Comparison of ENCODE assay signal across 1 cellular context in genomic region chr21:43654806-43655489, GRCh38.
TF ChIP-seq lines count a peak whose summit lies in the region.

No MANE protein-coding gene starts in this region.

TF ChIP-seq in WTC11, 78 proteins besides CTCF, POLR2A, EP300 and RAD21 (continued from another document):
- TF ChIP-seq ZSCAN18 (CRISPR knock-in tag; IDR thresholded peaks at IDR 0.05) (no peak), OVOL2 (CRISPR knock-in tag; IDR thresholded peaks at IDR 0.05; ENCODE audit: borderline replicate concordance) (no peak), GRHL2 (CRISPR knock-in tag; IDR thresholded peaks at IDR 0.05; ENCODE audit: insufficient replicate concordance, severe bottlenecking) (no peak), MXD4 (CRISPR knock-in tag; IDR thresholded peaks at IDR 0.05; ENCODE audit: borderline replicate concordance) (no peak), SOX15 (CRISPR knock-in tag; IDR thresholded peaks at IDR 0.05) (no peak), NR1H2 (CRISPR knock-in tag; IDR thresholded peaks at IDR 0.05) (no peak)
- TF ChIP-seq, protein P1, sequence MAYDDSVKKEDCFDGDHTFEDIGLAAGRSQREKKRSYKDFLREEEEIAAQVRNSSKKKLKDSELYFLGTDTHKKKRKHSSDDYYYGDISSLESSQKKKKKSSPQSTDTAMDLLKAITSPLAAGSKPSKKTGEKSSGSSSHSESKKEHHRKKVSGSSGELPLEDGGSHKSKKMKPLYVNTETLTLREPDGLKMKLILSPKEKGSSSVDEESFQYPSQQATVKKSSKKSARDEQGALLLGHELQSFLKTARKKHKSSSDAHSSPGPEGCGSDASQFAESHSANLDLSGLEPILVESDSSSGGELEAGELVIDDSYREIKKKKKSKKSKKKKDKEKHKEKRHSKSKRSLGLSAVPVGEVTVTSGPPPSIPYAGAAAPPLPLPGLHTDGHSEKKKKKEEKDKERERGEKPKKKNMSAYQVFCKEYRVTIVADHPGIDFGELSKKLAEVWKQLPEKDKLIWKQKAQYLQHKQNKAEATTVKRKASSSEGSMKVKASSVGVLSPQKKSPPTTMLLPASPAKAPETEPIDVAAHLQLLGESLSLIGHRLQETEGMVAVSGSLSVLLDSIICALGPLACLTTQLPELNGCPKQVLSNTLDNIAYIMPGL (CRISPR knock-in tag; IDR thresholded peaks at IDR 0.05) = no peak
- TF ChIP-seq, protein P2, sequence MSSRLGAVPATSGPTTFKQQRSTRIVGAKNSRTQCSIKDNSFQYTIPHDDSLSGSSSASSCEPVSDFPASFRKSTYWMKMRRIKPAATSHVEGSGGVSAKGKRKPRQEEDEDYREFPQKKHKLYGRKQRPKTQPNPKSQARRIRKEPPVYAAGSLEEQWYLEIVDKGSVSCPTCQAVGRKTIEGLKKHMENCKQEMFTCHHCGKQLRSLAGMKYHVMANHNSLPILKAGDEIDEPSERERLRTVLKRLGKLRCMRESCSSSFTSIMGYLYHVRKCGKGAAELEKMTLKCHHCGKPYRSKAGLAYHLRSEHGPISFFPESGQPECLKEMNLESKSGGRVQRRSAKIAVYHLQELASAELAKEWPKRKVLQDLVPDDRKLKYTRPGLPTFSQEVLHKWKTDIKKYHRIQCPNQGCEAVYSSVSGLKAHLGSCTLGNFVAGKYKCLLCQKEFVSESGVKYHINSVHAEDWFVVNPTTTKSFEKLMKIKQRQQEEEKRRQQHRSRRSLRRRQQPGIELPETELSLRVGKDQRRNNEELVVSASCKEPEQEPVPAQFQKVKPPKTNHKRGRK (CRISPR knock-in tag; IDR thresholded peaks at IDR 0.05; ENCODE audit: borderline replicate concordance) = no peak
- TF ChIP-seq, protein P3, sequence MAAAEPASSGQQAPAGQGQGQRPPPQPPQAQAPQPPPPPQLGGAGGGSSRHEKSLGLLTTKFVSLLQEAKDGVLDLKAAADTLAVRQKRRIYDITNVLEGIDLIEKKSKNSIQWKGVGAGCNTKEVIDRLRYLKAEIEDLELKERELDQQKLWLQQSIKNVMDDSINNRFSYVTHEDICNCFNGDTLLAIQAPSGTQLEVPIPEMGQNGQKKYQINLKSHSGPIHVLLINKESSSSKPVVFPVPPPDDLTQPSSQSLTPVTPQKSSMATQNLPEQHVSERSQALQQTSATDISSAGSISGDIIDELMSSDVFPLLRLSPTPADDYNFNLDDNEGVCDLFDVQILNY (CRISPR knock-in tag; IDR thresholded peaks at IDR 0.05) = no peak
- TF ChIP-seq, protein P4, sequence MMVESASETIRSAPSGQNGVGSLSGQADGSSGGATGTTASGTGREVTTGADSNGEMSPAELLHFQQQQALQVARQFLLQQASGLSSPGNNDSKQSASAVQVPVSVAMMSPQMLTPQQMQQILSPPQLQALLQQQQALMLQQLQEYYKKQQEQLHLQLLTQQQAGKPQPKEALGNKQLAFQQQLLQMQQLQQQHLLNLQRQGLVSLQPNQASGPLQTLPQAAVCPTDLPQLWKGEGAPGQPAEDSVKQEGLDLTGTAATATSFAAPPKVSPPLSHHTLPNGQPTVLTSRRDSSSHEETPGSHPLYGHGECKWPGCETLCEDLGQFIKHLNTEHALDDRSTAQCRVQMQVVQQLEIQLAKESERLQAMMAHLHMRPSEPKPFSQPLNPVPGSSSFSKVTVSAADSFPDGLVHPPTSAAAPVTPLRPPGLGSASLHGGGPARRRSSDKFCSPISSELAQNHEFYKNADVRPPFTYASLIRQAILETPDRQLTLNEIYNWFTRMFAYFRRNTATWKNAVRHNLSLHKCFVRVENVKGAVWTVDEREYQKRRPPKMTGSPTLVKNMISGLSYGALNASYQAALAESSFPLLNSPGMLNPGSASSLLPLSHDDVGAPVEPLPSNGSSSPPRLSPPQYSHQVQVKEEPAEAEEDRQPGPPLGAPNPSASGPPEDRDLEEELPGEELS (CRISPR knock-in tag; IDR thresholded peaks at IDR 0.05) = no peak
